8 cellular contexts compared by ENCODE assay signal in the genomic region with DNA sequence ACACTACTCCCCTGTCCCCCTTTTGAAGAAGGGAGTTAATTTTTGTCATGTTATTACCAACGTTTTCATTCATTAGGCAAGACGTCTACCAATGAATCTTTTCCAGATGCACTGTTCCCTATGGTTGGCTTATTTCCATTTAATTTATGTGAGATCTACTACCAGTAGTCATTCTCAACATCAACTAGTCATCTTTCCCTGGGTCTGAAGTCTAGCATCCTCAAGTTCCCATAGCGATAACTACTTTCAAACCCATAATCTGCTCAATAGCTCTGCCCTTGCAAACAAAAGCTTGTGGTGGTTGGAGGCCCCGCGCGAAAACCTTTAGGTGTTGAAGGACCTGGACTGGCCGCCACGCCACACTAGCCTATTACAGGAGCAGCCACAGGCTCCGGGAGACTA. TPM values are rescaled to one million over a fixed set of nuclear protein-coding genes. Genes with fewer than 3 reads are reported as not detected.
DNase-seq lines count a peak whose midpoint lies in the region; ATAC-seq and TF ChIP-seq lines count a peak whose summit lies in the region.

No MANE protein-coding gene starts in this region.

- H3K36me3 ChIP-seq in adipocyte (ENCODE audit: control insufficient read depth, insufficient read depth, low read length, severe bottlenecking): no peaks in the 10 kb centered on the region

- peak overlapping the region; percentile 31 to 96 (median 92) for H3K27ac Mint-ChIP-seq in immature natural killer cell

- H3K36me3 Mint-ChIP-seq in immature natural killer cell: peaks cover 0 to 3% (median 0%) of the 10 kb centered on the region in 3 donors

- H3K4me3 ChIP-seq in NB4 (ENCODE audit: low read depth, low read length) (peak overlapping the region; percentile 96), adipocyte (ENCODE audit: low read length) (peak overlapping the region; percentile 98)

- peak overlapping the region; percentile 91 for H3K9ac ChIP-seq in adipocyte (ENCODE audit: low read length)

- peaks cover 10% of the 10 kb centered on the region for H3K4me1 ChIP-seq in adipocyte (ENCODE audit: control insufficient read depth, insufficient read depth, low read length)

- no peaks in the 10 kb centered on the region for H3K9me3 ChIP-seq in adipocyte (ENCODE audit: control insufficient read depth, low read length)

- no peaks in the 10 kb centered on the region for H3K9me3 Mint-ChIP-seq in immature natural killer cell

- TF ChIP-seq POLR2A in NB4 (IDR thresholded peaks at IDR 0.05; ENCODE audit: extremely low read depth, insufficient read length): no peak

- peaks cover 10 to 11% (median 11%) of the 10 kb centered on the region in 3 donors for H3K27me3 Mint-ChIP-seq in immature natural killer cell (ENCODE audit: low read depth in 3 of 3)

- H3K27ac ChIP-seq in substantia nigra (ENCODE audit: low read depth, low read length, poor library complexity, severe bottlenecking): peak overlapping the region; percentile 96

- peak overlapping the region; percentile 86 to 97 (median 91) for H3K4me3 Mint-ChIP-seq in immature natural killer cell

- TF ChIP-seq CTCF in NB4 (IDR thresholded peaks at IDR 0.05; ENCODE audit: low read depth, low read length): no peak

- DNase-seq in NCI-H345 treated with DMSO at 0.1 percent for 48 hours (lab: John Stamatoyannopoulos, UW; ENCODE audit: unreplicated experiment): peak; percentile 7
- no peak for DNase-seq in NCI-H345 (lab: John Stamatoyannopoulos, UW)
- no peak for DNase-seq in NB4 (ENCODE audit: low read depth)
- DNase-seq in adipocyte (ENCODE audit: low read depth): peak; percentile 74
- no peak for DNase-seq in immature natural killer cell
- peak in 1 of 49 donors; percentile 20 for DNase-seq in substantia nigra (lab: John Stamatoyannopoulos, UW)
- no peak for DNase-seq in NCI-H510A treated with DMSO at 0.1 percent for 48 hours (lab: John Stamatoyannopoulos, UW)

- H3K27me3 ChIP-seq in adipocyte (replicated peaks; ENCODE audit: control insufficient read depth, insufficient read depth, low read length): no peaks in the 10 kb centered on the region

- H3K4me1 Mint-ChIP-seq in immature natural killer cell: peaks cover 27 to 28% of the 10 kb centered on the region in 2 donors

- no peak for ATAC-seq in HG03565 (IDR thresholded peaks at IDR 0.05; ENCODE audit: unreplicated experiment)

RNA-seq across cellular contexts. Expression of a gene that starts 0.8 kb away (rescaled TPM):
- 1 to 10 TPM; 1.9 to 8.4 (median 6.8) TPM for polyA plus RNA-seq in immature natural killer cell

RNA-seq across cellular contexts. Expression of a gene that starts 1.5 kb away (rescaled TPM):
- polyA plus RNA-seq in immature natural killer cell: 10 to 100 TPM; 10.7 to 19.8 (median 13.7) TPM

RNA-seq across cellular contexts. Expression of a gene that starts 32.8 kb away (rescaled TPM):
- 100 to 1,000 TPM; 134 to 163 (median 160) TPM for polyA plus RNA-seq in immature natural killer cell

RNA-seq across cellular contexts. Expression of a gene that starts 47.3 kb away (rescaled TPM):
- 10 to 100 TPM; 11.3 to 13.7 (median 11.4) TPM for polyA plus RNA-seq in immature natural killer cell

Comparison
In these comparisons a context has a peak if more than half of its experiments do, and no peak if none do; other contexts are left out.
1. DNase-seq: peak in NCI-H345 treated with DMSO at 0.1 percent for 48 hours (single experiment) and adipocyte (single experiment); none in NCI-H345 (single experiment), NB4 (single experiment), immature natural killer cell (0 of 3) and NCI-H510A treated with DMSO at 0.1 percent for 48 hours (single experiment).